In genomic region chr11:133350045-133350444, GRCh38 we compare ENCODE assay signal across 3 cellular contexts.
"Had no signal": no experiment of that assay in that cellular context is flagged by ENCODE, and none has a peak within 500 bp of the region (broad histone marks: within the 10 kb centered on the region; RNA-seq: fewer than 3 reads in every experiment).

No MANE protein-coding gene starts in this region.

- ATAC-seq: GM12878 had no signal

- H3K4me3 ChIP-seq: GM12878 had no signal

- DNase-seq: GDM1, GF-D8 had no signal
